ENCODE assay signal across 13 cellular contexts in the genomic region with DNA sequence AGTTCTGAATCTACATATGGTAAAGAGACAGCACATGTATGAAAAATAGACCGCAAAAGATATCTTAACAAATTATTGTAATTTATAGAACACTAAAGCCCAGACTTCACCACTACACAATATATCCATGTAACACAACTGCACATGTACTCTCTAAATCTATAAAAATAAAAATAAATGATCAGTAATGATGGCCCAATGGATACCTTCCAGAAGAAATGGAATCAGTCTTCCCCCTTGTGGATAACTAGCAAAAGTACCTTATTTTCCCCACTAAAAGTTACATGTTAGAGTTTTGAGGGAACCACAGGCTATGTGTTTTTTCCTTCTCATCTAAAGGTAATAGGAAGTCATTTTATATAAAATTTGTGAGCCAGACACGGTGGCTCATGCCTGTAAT. TPM values are rescaled to one million over a fixed set of nuclear protein-coding genes. Genes with fewer than 3 reads are reported as not detected.
DNase-seq lines count a peak whose midpoint lies in the region; ATAC-seq and TF ChIP-seq lines count a peak whose summit lies in the region.
"Had no signal": no experiment of that assay in that cellular context is flagged by ENCODE, and none has a peak within 500 bp of the region (broad histone marks: within the 10 kb centered on the region; RNA-seq: fewer than 3 reads in every experiment).

No MANE protein-coding gene starts in this region.

- TF ChIP-seq RAD21 in liver (IDR thresholded peaks at IDR 0.05) = peak; percentile 45 to 65

- TF ChIP-seq CTCF in CD14-positive monocyte (IDR thresholded peaks at IDR 0.05) (peak; percentile 41), HFFc6 (IDR thresholded peaks at IDR 0.05) (peak; percentile 74), WTC11 (IDR thresholded peaks at IDR 0.05) (0 out of 2 replicates have a peak, but pooled peaks have one; percentile 21), liver (IDR thresholded peaks at IDR 0.05; ENCODE audit: low read depth, low read length, missing input control) (peak; percentile 32)

- no peak overlapping the region for H3K4me3 ChIP-seq in liver (ENCODE audit: low read depth in 1 of 3, low read length in 3 of 3)

- CTCF ChIA-PET in WTC11 (lab: Charles Lee) = interaction anchor here (0.7 to 1.6 kb wide), 7 partner anchors 9 to 945 kb away, joined by 3 to 15 read pairs (median 4); no protein-coding TSS in a partner anchor

- H3K4me1 Mint-ChIP-seq in CD14-positive monocyte (peaks cover 28% of the 10 kb centered on the region), HFFc6 (ENCODE audit: low read depth) (peaks cover 25% of the 10 kb centered on the region), WTC11 (peaks cover 43% of the 10 kb centered on the region)

- WGBS in liver = 82% methylated on average over 2 of the region's 2 CpGs

- H3K4me3 Mint-ChIP-seq in CD14-positive monocyte = no peak overlapping the region
- no peak overlapping the region for H3K4me3 Mint-ChIP-seq in HFFc6
- peak overlapping the region; percentile 20; the same call in 1 of the 2 replicates for H3K4me3 Mint-ChIP-seq in WTC11
- H3K4me3 Mint-ChIP-seq: central memory CD8-positive, alpha-beta T cell had no signal

- DNase-seq in CD14-positive monocyte (ENCODE audit: low spot score) = no peak
- peak; percentile 21 for DNase-seq in HFFc6
- no peak for DNase-seq in WTC11 (ENCODE audit: low spot score)
- DNase-seq in NCI-H146 treated with DMSO at 0.1 percent for 48 hours (lab: John Stamatoyannopoulos, UW; ENCODE audit: unreplicated experiment) = no peak
- DNase-seq in NCI-H446 (lab: John Stamatoyannopoulos, UW) = no peak
- DNase-seq: activated CD4-positive, alpha-beta T cell treated with anti-CD3 and anti-CD28 coated beads for 48 hours; kidney glomerular epithelial cell; NCI-H226; stimulated activated CD4-positive, alpha-beta T cell treated with anti-CD3 and anti-CD28 coated beads, Interleukin-12 subunit alpha, Interleukin-12 subunit beta, amount 100 ng/mL, for 4 hours had no signal

- intact Hi-C loops in CD14-positive monocyte (cut with micrococcal nuclease) = no loop called here

- H3K27ac ChIP-seq in liver (ENCODE audit: low read depth in 1 of 2, low read length in 2 of 2) = no peak overlapping the region

- ATAC-seq in WTC11 (no peak), GM19023 (IDR thresholded peaks at IDR 0.05; ENCODE audit: unreplicated experiment) (no peak), HG02798 (IDR thresholded peaks at IDR 0.05; ENCODE audit: poor library complexity, unreplicated experiment) (no peak)

- POLR2A ChIA-PET in WTC11 (lab: Charles Lee) = no interaction called here

- H3K27me3 ChIP-seq in liver (ENCODE audit: control insufficient read depth in 4 of 4, insufficient read depth in 4 of 4, low read length in 3 of 4) = no peaks in the 10 kb centered on the region

- H3K27ac Mint-ChIP-seq in CD14-positive monocyte (peak overlapping the region in 1 of 7 donors; percentile 45), HFFc6 (no peak overlapping the region), WTC11 (no peak overlapping the region; the same call in 1 of the 2 replicates)

- H3K27me3 Mint-ChIP-seq in CD14-positive monocyte (ENCODE audit: low read depth in 3 of 3) (peaks cover 0 to 4% (median 0%) of the 10 kb centered on the region in 3 donors), HFFc6 (ENCODE audit: insufficient read depth) (peaks cover 15% of the 10 kb centered on the region), WTC11 (ENCODE audit: low read depth) (no peaks in the 10 kb centered on the region)

- H3K9ac ChIP-seq in liver (ENCODE audit: low read depth in 1 of 2, low read length in 2 of 2) = no peak overlapping the region

- peaks cover 0 to 26% (median 15%) of the 10 kb centered on the region in 4 donors for H3K4me1 ChIP-seq in liver (ENCODE audit: control insufficient read depth in 4 of 4, insufficient read depth in 4 of 4, low read length in 3 of 4)

- no peaks in the 10 kb centered on the region for H3K36me3 ChIP-seq in liver (ENCODE audit: control insufficient read depth in 4 of 4, insufficient read depth in 3 of 4, low read depth in 1 of 4, low read length in 3 of 4)

- peaks cover 0 to 2% (median 0%) of the 10 kb centered on the region in 7 donors for H3K9me3 Mint-ChIP-seq in CD14-positive monocyte
- H3K9me3 Mint-ChIP-seq in HFFc6 = no peaks in the 10 kb centered on the region
- peaks cover 10% of the 10 kb centered on the region for H3K9me3 Mint-ChIP-seq in WTC11
- H3K9me3 Mint-ChIP-seq: central memory CD8-positive, alpha-beta T cell had no signal

- H3K9me3 ChIP-seq in liver (ENCODE audit: control insufficient read depth in 4 of 4, low read length in 3 of 4) = peaks cover 0 to 2% (median 0%) of the 10 kb centered on the region in 4 donors

- H3K36me3 Mint-ChIP-seq in CD14-positive monocyte (no peaks in the 10 kb centered on the region), HFFc6 (ENCODE audit: low read depth) (no peaks in the 10 kb centered on the region), WTC11 (peaks cover 14% of the 10 kb centered on the region; the same call in 1 of the 2 replicates)

TF ChIP-seq in WTC11, 78 proteins besides CTCF, POLR2A, EP300 and RAD21 (continues in another document):
- TF ChIP-seq, protein P1, sequence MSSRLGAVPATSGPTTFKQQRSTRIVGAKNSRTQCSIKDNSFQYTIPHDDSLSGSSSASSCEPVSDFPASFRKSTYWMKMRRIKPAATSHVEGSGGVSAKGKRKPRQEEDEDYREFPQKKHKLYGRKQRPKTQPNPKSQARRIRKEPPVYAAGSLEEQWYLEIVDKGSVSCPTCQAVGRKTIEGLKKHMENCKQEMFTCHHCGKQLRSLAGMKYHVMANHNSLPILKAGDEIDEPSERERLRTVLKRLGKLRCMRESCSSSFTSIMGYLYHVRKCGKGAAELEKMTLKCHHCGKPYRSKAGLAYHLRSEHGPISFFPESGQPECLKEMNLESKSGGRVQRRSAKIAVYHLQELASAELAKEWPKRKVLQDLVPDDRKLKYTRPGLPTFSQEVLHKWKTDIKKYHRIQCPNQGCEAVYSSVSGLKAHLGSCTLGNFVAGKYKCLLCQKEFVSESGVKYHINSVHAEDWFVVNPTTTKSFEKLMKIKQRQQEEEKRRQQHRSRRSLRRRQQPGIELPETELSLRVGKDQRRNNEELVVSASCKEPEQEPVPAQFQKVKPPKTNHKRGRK (CRISPR knock-in tag; IDR thresholded peaks at IDR 0.05; ENCODE audit: borderline replicate concordance) = no peak
- no peak for TF ChIP-seq NR2C2 (CRISPR knock-in tag; IDR thresholded peaks at IDR 0.05)

TF ChIP-seq in liver, 16 proteins besides CTCF, POLR2A, EP300 and RAD21:
- TF ChIP-seq RXRA (IDR thresholded peaks at IDR 0.05) (no peak), YY1 (IDR thresholded peaks at IDR 0.05) (no peak), FOXA2 (IDR thresholded peaks at IDR 0.05) (no peak), HNF4G (IDR thresholded peaks at IDR 0.05) (no peak), GABPA (IDR thresholded peaks at IDR 0.05 in 1 of 2, conservative IDR thresholded peaks at IDR 0.05 in 1 of 2) (no peak), SP1 (IDR thresholded peaks at IDR 0.05) (no peak), TAF1 (conservative IDR thresholded peaks at IDR 0.05) (no peak), FOXA1 (IDR thresholded peaks at IDR 0.05) (no peak), NR2F2 (IDR thresholded peaks at IDR 0.05) (no peak), JUND (IDR thresholded peaks at IDR 0.05) (no peak)
- TF ChIP-seq, protein P2, sequence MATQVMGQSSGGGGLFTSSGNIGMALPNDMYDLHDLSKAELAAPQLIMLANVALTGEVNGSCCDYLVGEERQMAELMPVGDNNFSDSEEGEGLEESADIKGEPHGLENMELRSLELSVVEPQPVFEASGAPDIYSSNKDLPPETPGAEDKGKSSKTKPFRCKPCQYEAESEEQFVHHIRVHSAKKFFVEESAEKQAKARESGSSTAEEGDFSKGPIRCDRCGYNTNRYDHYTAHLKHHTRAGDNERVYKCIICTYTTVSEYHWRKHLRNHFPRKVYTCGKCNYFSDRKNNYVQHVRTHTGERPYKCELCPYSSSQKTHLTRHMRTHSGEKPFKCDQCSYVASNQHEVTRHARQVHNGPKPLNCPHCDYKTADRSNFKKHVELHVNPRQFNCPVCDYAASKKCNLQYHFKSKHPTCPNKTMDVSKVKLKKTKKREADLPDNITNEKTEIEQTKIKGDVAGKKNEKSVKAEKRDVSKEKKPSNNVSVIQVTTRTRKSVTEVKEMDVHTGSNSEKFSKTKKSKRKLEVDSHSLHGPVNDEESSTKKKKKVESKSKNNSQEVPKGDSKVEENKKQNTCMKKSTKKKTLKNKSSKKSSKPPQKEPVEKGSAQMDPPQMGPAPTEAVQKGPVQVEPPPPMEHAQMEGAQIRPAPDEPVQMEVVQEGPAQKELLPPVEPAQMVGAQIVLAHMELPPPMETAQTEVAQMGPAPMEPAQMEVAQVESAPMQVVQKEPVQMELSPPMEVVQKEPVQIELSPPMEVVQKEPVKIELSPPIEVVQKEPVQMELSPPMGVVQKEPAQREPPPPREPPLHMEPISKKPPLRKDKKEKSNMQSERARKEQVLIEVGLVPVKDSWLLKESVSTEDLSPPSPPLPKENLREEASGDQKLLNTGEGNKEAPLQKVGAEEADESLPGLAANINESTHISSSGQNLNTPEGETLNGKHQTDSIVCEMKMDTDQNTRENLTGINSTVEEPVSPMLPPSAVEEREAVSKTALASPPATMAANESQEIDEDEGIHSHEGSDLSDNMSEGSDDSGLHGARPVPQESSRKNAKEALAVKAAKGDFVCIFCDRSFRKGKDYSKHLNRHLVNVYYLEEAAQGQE (IDR thresholded peaks at IDR 0.05) = no peak
- TF ChIP-seq, protein P3, sequence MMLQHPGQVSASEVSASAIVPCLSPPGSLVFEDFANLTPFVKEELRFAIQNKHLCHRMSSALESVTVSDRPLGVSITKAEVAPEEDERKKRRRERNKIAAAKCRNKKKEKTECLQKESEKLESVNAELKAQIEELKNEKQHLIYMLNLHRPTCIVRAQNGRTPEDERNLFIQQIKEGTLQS (IDR thresholded peaks at IDR 0.05) = no peak

RNA-seq across cellular contexts. Expression of a gene that starts 25.7 kb away (rescaled TPM):
- polyA plus RNA-seq in CD14-positive monocyte = 1 to 10 TPM; 2.5 to 2.6 TPM
- total RNA-seq in HFFc6 (2021; fragmentation: NEBNext Ultra II Directional; extraction: Animal tissue kit (Norgen Biotek cat#: 25700)) = 1 to 10 TPM; 4.3 to 8.3 (median 6.8) TPM
- 4.7 to 5.5 TPM (median 5.5 TPM) in 3 replicates for total RNA-seq in WTC11 (2021)
- total RNA-seq in liver = 1 to 10 TPM; 1.4 to 7.4 TPM
- 1 to 10 TPM in 1 of 2 donors, under 1 TPM in 1; 0.88 to 2.9 TPM for polyA plus RNA-seq in liver

RNA-seq across cellular contexts. Expression of a gene that starts 45.8 kb away (rescaled TPM):
- 100 to 1,000 TPM; 283 to 294 TPM for polyA plus RNA-seq in CD14-positive monocyte
- 100 to 1,000 TPM; 105 to 140 (median 115) TPM for total RNA-seq in HFFc6 (2021; fragmentation: NEBNext Ultra II Directional; extraction: Animal tissue kit (Norgen Biotek cat#: 25700))
- 203 to 228 TPM (median 219 TPM) in 3 replicates for total RNA-seq in WTC11 (2021)
- total RNA-seq in liver = 10 to 100 TPM; 24.8 to 64.2 TPM
- 100 to 1,000 TPM in 1 of 2 donors, 10 to 100 TPM in 1; 83.3 to 221 TPM for polyA plus RNA-seq in liver

RNA-seq across cellular contexts. Expression of a gene that starts 46.0 kb away (rescaled TPM):
- polyA plus RNA-seq in CD14-positive monocyte (10 to 100 TPM; 39.5 to 49.6 TPM), liver (10 to 100 TPM; 53.6 to 94.7 TPM)
- 10 to 100 TPM; 49.2 to 69.6 (median 58.8) TPM for total RNA-seq in HFFc6 (2021; fragmentation: NEBNext Ultra II Directional; extraction: Animal tissue kit (Norgen Biotek cat#: 25700))
- total RNA-seq in WTC11 (2021) (72.2 to 84.4 TPM (median 75.7 TPM) in 3 replicates), liver (10 to 100 TPM; 23.6 to 42.1 TPM)

Comparison
In these comparisons a context has a peak if more than half of its experiments do, and no peak if none do; other contexts are left out.
1. CTCF ChIP-seq: peak in every context shown above with its lines; median percentile 74 in HFFc6; 41 in CD14-positive monocyte; 32 in liver; 21 in WTC11.